Comparison of ENCODE assay signal across 13 cellular contexts in the genomic region with DNA sequence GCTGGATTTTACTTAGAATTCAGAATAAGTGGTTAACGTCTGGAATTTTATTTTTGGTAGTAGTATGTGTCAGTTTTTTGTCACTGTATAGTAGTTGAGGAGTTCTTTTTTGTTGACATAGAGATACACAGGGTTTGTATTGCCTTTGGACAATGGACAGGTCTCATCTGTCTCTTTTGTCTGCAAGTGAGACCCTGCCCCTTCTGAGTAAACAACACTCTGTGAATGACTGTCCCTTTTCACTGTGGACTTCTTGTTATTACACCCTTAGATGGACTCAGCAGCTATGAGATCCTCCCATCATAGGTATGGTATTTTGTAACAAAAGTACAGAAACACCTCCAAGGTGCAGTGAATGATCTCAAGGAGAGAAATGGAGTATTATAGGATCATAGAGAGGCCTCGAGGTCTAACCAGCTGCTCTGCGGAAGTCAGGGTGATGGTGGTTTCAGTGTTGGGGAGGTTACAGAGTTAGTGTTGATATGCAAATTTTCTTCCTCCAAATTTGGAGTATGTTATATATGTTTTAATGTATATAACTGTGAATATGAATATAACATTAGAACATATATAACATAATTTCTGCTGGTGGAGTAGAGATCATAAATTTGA. TPM values are rescaled to one million over a fixed set of nuclear protein-coding genes. Genes with fewer than 3 reads are reported as not detected.
DNase-seq lines count a peak whose midpoint lies in the region; ATAC-seq and TF ChIP-seq lines count a peak whose summit lies in the region.
"Had no signal": no experiment of that assay in that cellular context is flagged by ENCODE, and none has a peak within 500 bp of the region (broad histone marks: within the 10 kb centered on the region; RNA-seq: fewer than 3 reads in every experiment).

No MANE protein-coding gene starts in this region.

- H3K9me2 ChIP-seq in SU-DHL-6 (replicated peaks; ENCODE audit: insufficient read depth, low read length): no peaks in the 10 kb centered on the region

- DNase-seq in CD4-positive, alpha-beta T cell: no peak
- DNase-seq in GM13977 (ENCODE audit: low spot score): peak; percentile 55
- no peak for DNase-seq in left colon
- no peak for DNase-seq in hepatic stellate cell (ENCODE audit: low spot score)
- DNase-seq in stimulated activated CD4-positive, alpha-beta T cell treated with anti-CD3 and anti-CD28 coated beads, Interleukin-12 subunit alpha, Interleukin-12 subunit beta, amount 100 ng/mL, for 4 hours: no peak
- no peak for DNase-seq in T1000 (lab: John Stamatoyannopoulos, UW)
- no peak for DNase-seq in DMS79 treated with DMSO at 0.1 percent for 48 hours (lab: John Stamatoyannopoulos, UW)
- DNase-seq: effector memory CD4-positive, alpha-beta T cell; left ventricle myocardium inferior; NCI-H2171 treated with DMSO at 0.1 percent for 48 hours; pancreas had no signal

- H3K27ac ChIP-seq in CD4-positive, alpha-beta T cell (ENCODE audit: low read depth, low read length): no peak overlapping the region
- H3K27ac ChIP-seq in SU-DHL-6 (ENCODE audit: low read depth, low read length): peak overlapping the region; percentile 18; the same call in 1 of the 2 replicates
- H3K27ac ChIP-seq: adrenal gland had no signal

- TF ChIP-seq CTCF in CD4-positive, alpha-beta T cell (IDR thresholded peaks at IDR 0.05): no peak
- TF ChIP-seq CTCF in GM13977 (IDR thresholded peaks at IDR 0.05; ENCODE audit: extremely low read depth, insufficient read depth, missing control alignments): no peak
- TF ChIP-seq CTCF in SU-DHL-6 (IDR thresholded peaks at IDR 0.05; ENCODE audit: insufficient read depth, low read length, poor library complexity, severe bottlenecking): no peak

- H3K27ac Mint-ChIP-seq in CD4-positive, alpha-beta T cell: peak overlapping the region; percentile 75

- no peaks in the 10 kb centered on the region for H3K27me3 ChIP-seq in CD4-positive, alpha-beta T cell (ENCODE audit: control insufficient read depth, insufficient read depth, low read length)
- H3K27me3 ChIP-seq in SU-DHL-6 (ENCODE audit: low read length): no peaks in the 10 kb centered on the region
- H3K27me3 ChIP-seq: adrenal gland, pancreas had no signal

- ATAC-seq in CD4-positive, alpha-beta T cell (ENCODE audit: poor library complexity): peak; percentile 51
- ATAC-seq in left colon: peak; percentile 30

- no peak overlapping the region for H3K4me3 ChIP-seq in SU-DHL-6 (ENCODE audit: insufficient read depth, low read length, poor library complexity, severe bottlenecking)
- H3K4me3 ChIP-seq: adrenal gland, left ventricle myocardium inferior, pancreas had no signal

- in situ Hi-C loops in GM13977 (cut with MboI; ENCODE audit: low pct_unique_long_range_greater_than_20kb, low sequenced_read_pairs, unreplicated experiment): no loop called here

- H3K79me2 ChIP-seq in SU-DHL-6 (ENCODE audit: insufficient read depth, low read length): peaks cover 100% of the 10 kb centered on the region

- CTCF ChIA-PET in CD4-positive, alpha-beta T cell (lab: Charles Lee): no interaction called here

- POLR2A ChIA-PET in CD4-positive, alpha-beta T cell (lab: Charles Lee): interaction anchor here (1.0 kb wide), 1 partner anchor 24 kb away, joined by 3 read pairs; no protein-coding TSS in a partner anchor

- H3K4me2 ChIP-seq in SU-DHL-6 (ENCODE audit: low read depth, low read length, poor library complexity, severe bottlenecking): peak overlapping the region; percentile 31

- no peaks in the 10 kb centered on the region for H3K9me3 ChIP-seq in CD4-positive, alpha-beta T cell (ENCODE audit: control insufficient read depth, low read length)
- peaks cover 3% of the 10 kb centered on the region; the same call in 1 of the 2 replicates for H3K9me3 ChIP-seq in SU-DHL-6 (ENCODE audit: insufficient read depth, low read length)
- H3K9me3 ChIP-seq: adrenal gland, left ventricle myocardium inferior, pancreas had no signal

- H3K4me3 Mint-ChIP-seq in CD4-positive, alpha-beta T cell: peak overlapping the region; percentile 11

- H3K36me3 Mint-ChIP-seq in CD4-positive, alpha-beta T cell (ENCODE audit: low read depth): peaks cover 36% of the 10 kb centered on the region

- no peaks in the 10 kb centered on the region for H3K9me3 Mint-ChIP-seq in CD4-positive, alpha-beta T cell

- H2AFZ ChIP-seq in SU-DHL-6 (ENCODE audit: low read depth, low read length, severe bottlenecking): no peak overlapping the region

- no peaks in the 10 kb centered on the region for H3K27me3 Mint-ChIP-seq in CD4-positive, alpha-beta T cell

- H3F3A ChIP-seq in SU-DHL-6 (ENCODE audit: insufficient read depth): no peaks in the 10 kb centered on the region

- intact Hi-C loops in CD4-positive, alpha-beta T cell (cut with DNase I, micrococcal nuclease): loop anchor here in 1 of 2 experiments (10.0 kb wide), 2 partner anchors 376 to 436 kb away; a partner anchor contains a TSS
- intact Hi-C loops in left colon (cut with DNase I, micrococcal nuclease): no loop called here

- peaks cover 2% of the 10 kb centered on the region; the same call in 1 of the 2 replicates for H3K36me3 ChIP-seq in SU-DHL-6 (ENCODE audit: low read length)
- H3K36me3 ChIP-seq: adrenal gland, left ventricle myocardium inferior, pancreas had no signal

- peaks cover 92% of the 10 kb centered on the region for H3K4me1 Mint-ChIP-seq in CD4-positive, alpha-beta T cell (ENCODE audit: low read depth)

- H4K20me1 ChIP-seq in SU-DHL-6 (ENCODE audit: low read depth, low read length): peaks cover 60% of the 10 kb centered on the region

- no peak overlapping the region for H3K9ac ChIP-seq in SU-DHL-6 (ENCODE audit: low read length)

RNA-seq across cellular contexts. Expression of a gene that starts 7.8 kb away (rescaled TPM):
- total RNA-seq in CD4-positive, alpha-beta T cell: 100 to 1,000 TPM; 108 to 109 TPM
- 100 to 1,000 TPM; 102 to 112 TPM for total RNA-seq in left colon
